ENCODE assay signal across 22 cellular contexts in genomic region chr12:100823988-100824387, GRCh38. TPM values are rescaled to one million over a fixed set of nuclear protein-coding genes. Genes with fewer than 3 reads are reported as not detected.
DNase-seq lines count a peak whose midpoint lies in the region; ATAC-seq and TF ChIP-seq lines count a peak whose summit lies in the region.
"Had no signal": no experiment of that assay in that cellular context is flagged by ENCODE, and none has a peak within 500 bp of the region (broad histone marks: within the 10 kb centered on the region; RNA-seq: fewer than 3 reads in every experiment).

No MANE protein-coding gene starts in this region.

- peak overlapping the region; percentile 55 for H3K4me2 ChIP-seq in skeletal muscle satellite cell (ENCODE audit: low read length)
- H3K4me2 ChIP-seq: hepatocyte had no signal

- H3K27me3 Mint-ChIP-seq in stimulated activated naive CD8-positive, alpha-beta T cell treated with anti-CD3 and anti-CD28 coated beads, Interleukin-15, amount 100 ng/mL, for 72 hours = no peaks in the 10 kb centered on the region
- H3K27me3 Mint-ChIP-seq: CD4-positive, CD25-positive, alpha-beta regulatory T cell had no signal

- no peaks in the 10 kb centered on the region for H3K4me1 Mint-ChIP-seq in stimulated activated naive CD8-positive, alpha-beta T cell treated with anti-CD3 and anti-CD28 coated beads, Interleukin-15, amount 100 ng/mL, for 72 hours
- H3K4me1 Mint-ChIP-seq: CD4-positive, CD25-positive, alpha-beta regulatory T cell had no signal

- peak; percentile 96 for ATAC-seq in RWPE2 (ENCODE audit: low read depth)
- ATAC-seq in stimulated activated naive CD8-positive, alpha-beta T cell treated with anti-CD3 and anti-CD28 coated beads, Interleukin-15, amount 100 ng/mL, for 72 hours = no peak
- ATAC-seq in left lobe of liver = no peak
- ATAC-seq: esophagus mucosa, left cardiac atrium had no signal

- no peak overlapping the region for H3K27ac Mint-ChIP-seq in stimulated activated naive CD8-positive, alpha-beta T cell treated with anti-CD3 and anti-CD28 coated beads, Interleukin-15, amount 100 ng/mL, for 72 hours
- H3K27ac Mint-ChIP-seq: CD4-positive, CD25-positive, alpha-beta regulatory T cell had no signal

- peak overlapping the region; percentile 49 for H3K27ac ChIP-seq in RWPE2 (ENCODE audit: poor library complexity, severe bottlenecking)
- H3K27ac ChIP-seq: hepatocyte, tibial artery had no signal

- H3K4me1 ChIP-seq in RWPE2 (ENCODE audit: insufficient read depth, poor library complexity, severe bottlenecking) = peaks cover 9% of the 10 kb centered on the region
- H3K4me1 ChIP-seq in skeletal muscle satellite cell (ENCODE audit: control insufficient read depth, insufficient read depth, low read length) = peaks cover 18% of the 10 kb centered on the region
- H3K4me1 ChIP-seq: tibial artery had no signal

- H3K9me3 Mint-ChIP-seq in stimulated activated naive CD8-positive, alpha-beta T cell treated with anti-CD3 and anti-CD28 coated beads, Interleukin-15, amount 100 ng/mL, for 72 hours = peaks cover 0 to 9% of the 10 kb centered on the region in 2 donors

- H3K36me3 ChIP-seq in RWPE2 (ENCODE audit: low read depth) (no peaks in the 10 kb centered on the region), skeletal muscle satellite cell (ENCODE audit: insufficient read depth, low read length) (no peaks in the 10 kb centered on the region)
- H3K36me3 ChIP-seq: tibial artery had no signal

- H3K27me3 ChIP-seq in RWPE2 (ENCODE audit: insufficient read depth, poor library complexity, severe bottlenecking) = no peaks in the 10 kb centered on the region
- no peaks in the 10 kb centered on the region for H3K27me3 ChIP-seq in skeletal muscle satellite cell (ENCODE audit: control insufficient read depth, insufficient read depth, low read length)
- H3K27me3 ChIP-seq: hepatocyte, tibial artery had no signal

- DNase-seq in GM03348 (ENCODE audit: low spot score) (peak; percentile 5), RWPE2 (ENCODE audit: low spot score) (no peak), fibroblast of mammary gland (ENCODE audit: low read depth) (peak; percentile 82), GM10266 (ENCODE audit: extremely low spot score) (no peak), left lobe of liver (ENCODE audit: low spot score) (no peak)
- DNase-seq in stimulated activated naive CD8-positive, alpha-beta T cell treated with anti-CD3 and anti-CD28 coated beads, Interleukin-15, amount 100 ng/mL, for 72 hours = no peak
- DNase-seq: activated CD4-positive, alpha-beta T cell treated with anti-CD3 and anti-CD28 coated beads for 1 hour; activated effector memory CD4-positive, alpha-beta T cell treated with Interleukin-2 at 50 U/mL for 16 hours; CD4-positive, CD25-positive, alpha-beta regulatory T cell; cortex of kidney; DND-41; H7; left cardiac atrium; NCI-H1694 treated with DMSO at 0.1 percent for 48 hours; NCI-H510A treated with DMSO at 0.1 percent for 48 hours; stimulated activated CD4-positive, alpha-beta T cell treated with anti-CD3 and anti-CD28 coated beads, Interleukin-4, amount 100 ng/mL, for 4 hours; T1000; tibial artery had no signal

- TF ChIP-seq CTCF in RWPE2 (IDR thresholded peaks at IDR 0.05; ENCODE audit: poor library complexity, severe bottlenecking) (no peak), fibroblast of mammary gland (conservative IDR thresholded peaks at IDR 0.05; ENCODE audit: control insufficient read depth, insufficient read depth, low read depth, low read length) (no peak), GM10266 (IDR thresholded peaks at IDR 0.05; ENCODE audit: control insufficient read depth, insufficient read depth, low read depth, missing control alignments) (no peak)

- H3K4me3 ChIP-seq in RWPE2 (ENCODE audit: severe bottlenecking) (no peak overlapping the region), fibroblast of mammary gland (ENCODE audit: control insufficient read depth, low read depth, low read length) (no peak overlapping the region), skeletal muscle satellite cell (ENCODE audit: low read length) (no peak overlapping the region)
- H3K4me3 ChIP-seq: hepatocyte, tibial artery had no signal

- no peak overlapping the region for H3K4me3 Mint-ChIP-seq in stimulated activated naive CD8-positive, alpha-beta T cell treated with anti-CD3 and anti-CD28 coated beads, Interleukin-15, amount 100 ng/mL, for 72 hours
- H3K4me3 Mint-ChIP-seq: CD4-positive, CD25-positive, alpha-beta regulatory T cell had no signal

- H3K9me3 ChIP-seq in RWPE2 (ENCODE audit: severe bottlenecking) (no peaks in the 10 kb centered on the region), skeletal muscle satellite cell (replicated peaks; ENCODE audit: low read length) (no peaks in the 10 kb centered on the region)
- H3K9me3 ChIP-seq: tibial artery had no signal

- H3K9ac ChIP-seq in skeletal muscle satellite cell (ENCODE audit: low read depth, low read length) = no peak overlapping the region

RNA-seq across cellular contexts. Expression of gene ANO4, which starts 29.4 kb away (rescaled TPM):
- 3.0 and 9.2 TPM in 2 replicates for total RNA-seq in skeletal muscle satellite cell (2012; rRNA removed)
- total RNA-seq in left lobe of liver = 0.35 TPM
- total RNA-seq: CD4-positive, CD25-positive, alpha-beta regulatory T cell; esophagus mucosa; HT-29 had no signal

Comparison
In these comparisons a context has a peak if more than half of its experiments do, and no peak if none do; other contexts are left out.
1. DNase-seq: peak in GM03348 (single experiment) and fibroblast of mammary gland (single experiment); none in RWPE2 (single experiment), GM10266 (single experiment), stimulated activated naive CD8-positive, alpha-beta T cell treated with anti-CD3 and anti-CD28 coated beads, Interleukin-15, amount 100 ng/mL, for 72 hours (0 of 2) and left lobe of liver (single experiment).